ENCODE assay signal across 9 cellular contexts in genomic region chr19:46841458-46842083, GRCh38. TPM values are rescaled to one million over a fixed set of nuclear protein-coding genes. Genes with fewer than 3 reads are reported as not detected.
A peak's percentile ranks its signal among the peaks of the same experiment; 100 is the strongest.
DNase-seq lines count a peak whose midpoint lies in the region; ATAC-seq and TF ChIP-seq lines count a peak whose summit lies in the region.
"Had no signal": no experiment of that assay in that cellular context is flagged by ENCODE, and none has a peak within 500 bp of the region (broad histone marks: within the 10 kb centered on the region; RNA-seq: fewer than 3 reads in every experiment).

No MANE protein-coding gene starts in this region.

- peaks cover 70% of the 10 kb centered on the region for H3K36me3 Mint-ChIP-seq in MCF 10A (ENCODE audit: insufficient read depth, unreplicated experiment)

- ATAC-seq in right cardiac atrium (peak; percentile 71 to 73), omental fat pad (ENCODE audit: low FRiP score) (no peak)

- no peak for TF ChIP-seq EP300 in transverse colon (IDR thresholded peaks at IDR 0.05; ENCODE audit: low read depth)

- CTCF ChIA-PET in MCF 10A (lab: Yijun Ruan, JAX) = interaction anchor here (0.6 to 6.2 kb wide), 22 partner anchors 17 to 284 kb away, joined by 3 to 133 read pairs (median 4); partner anchors contain the start of gene FKRP

- no peak overlapping the region for H3K27ac Mint-ChIP-seq in MCF 10A (ENCODE audit: low read depth, unreplicated experiment)

- BruUV-seq in MCF 10A (replicated peaks; lab: Mats Ljungman, UMichigan) = no TSS peak

- no peaks in the 10 kb centered on the region for H3K9me3 Mint-ChIP-seq in MCF 10A (ENCODE audit: unreplicated experiment)

- H3K27me3 ChIP-seq in right cardiac atrium (ENCODE audit: control insufficient read depth, insufficient read depth) = no peaks in the 10 kb centered on the region
- H3K27me3 ChIP-seq in transverse colon = no peaks in the 10 kb centered on the region

- no peak for TF ChIP-seq POLR2A in transverse colon (IDR thresholded peaks at IDR 0.05)

- H3K4me3 ChIP-seq in right cardiac atrium (ENCODE audit: low read length) = no peak overlapping the region
- no peak overlapping the region for H3K4me3 ChIP-seq in transverse colon

- intact Hi-C loops in MCF 10A (cut with micrococcal nuclease) = loop anchor here (2.0 kb wide), 1 partner anchor 57 kb away; no protein-coding TSS in a partner anchor
- intact Hi-C loops in right cardiac atrium (cut with DNase I) = loop anchor here in 3 of 4 donors (2.0 to 10.0 kb wide), 2 partner anchors 85 to 227 kb away; no protein-coding TSS in a partner anchor
- intact Hi-C loops in transverse colon (cut with DNase I; ENCODE audit: low total_unique reads) = no loop called here

- DNase-seq in HT1080 (ENCODE audit: low read depth) = peak; percentile 74
- DNase-seq in MCF 10A (ENCODE audit: unreplicated experiment) = peak; percentile 61
- DNase-seq in right cardiac atrium = peak; percentile 80 to 88 (median 88)
- peak; percentile 39 for DNase-seq in transverse colon
- no peak for DNase-seq in NCI-H2081 treated with DMSO at 0.1 percent for 48 hours (lab: John Stamatoyannopoulos, UW)
- DNase-seq in omental fat pad (ENCODE audit: low spot score) = no peak
- DNase-seq in activated CD4-positive, alpha-beta T cell treated with anti-CD3 and anti-CD28 coated beads for 4 hours = no peak
- DNase-seq: NCI-H345, T-helper 2 cell had no signal

- peaks cover 2% of the 10 kb centered on the region for H3K4me1 ChIP-seq in right cardiac atrium (ENCODE audit: control insufficient read depth, insufficient read depth, low read length)
- H3K4me1 ChIP-seq in transverse colon = peaks cover 13 to 32% (median 17%) of the 10 kb centered on the region in 4 donors

- TF ChIP-seq CTCF in MCF 10A (IDR thresholded peaks at IDR 0.05; ENCODE audit: unreplicated experiment) (no peak), transverse colon (IDR thresholded peaks at IDR 0.05) (no peak), omental fat pad (IDR thresholded peaks at IDR 0.05) (no peak)

- H3K4me3 Mint-ChIP-seq in MCF 10A (ENCODE audit: unreplicated experiment) = no peak overlapping the region

- H3K9me3 ChIP-seq in right cardiac atrium (ENCODE audit: control insufficient read depth, low read length) = no peaks in the 10 kb centered on the region
- no peaks in the 10 kb centered on the region for H3K9me3 ChIP-seq in transverse colon

- POLR2A ChIA-PET in MCF 10A (lab: Yijun Ruan, JAX) = interaction anchor here (1.5 to 5.9 kb wide), 3 partner anchors 55 to 84 kb away, joined by 3 to 42 read pairs (median 19); partner anchors contain the start of gene SLC1A5

- no peaks in the 10 kb centered on the region for H3K27me3 Mint-ChIP-seq in MCF 10A (ENCODE audit: insufficient read depth, unreplicated experiment)

- peaks cover 0 to 26% (median 2%) of the 10 kb centered on the region in 4 donors for H3K36me3 ChIP-seq in transverse colon

- WGBS in right cardiac atrium = 42% methylated on average over 12 of the region's 12 CpGs
- 82% methylated on average over 12 of the region's 12 CpGs; no CpG with 5 or more reads in 1 of the 2 donors for WGBS in transverse colon (ENCODE audit: low coverage in 1 of 2), 2 donors

- in situ Hi-C loops in transverse colon (cut with MboI; ENCODE audit: low pct_ligation_motif_present in 1 of 4, low pct_unique_long_range_greater_than_20kb in 1 of 4, low sequenced_read_pairs in 3 of 4) = loop anchor here in 3 of 4 donors (5.0 to 10.0 kb wide), 3 partner anchors 79 to 87 kb away; no protein-coding TSS in a partner anchor

- H3K4me1 Mint-ChIP-seq in MCF 10A (ENCODE audit: insufficient read depth, unreplicated experiment) = peaks cover 18% of the 10 kb centered on the region

- H3K27ac ChIP-seq in right cardiac atrium (ENCODE audit: low read length) = peak overlapping the region; percentile 71
- peak overlapping the region; percentile 77 to 81 (median 78) for H3K27ac ChIP-seq in transverse colon

RNA-seq across cellular contexts. Expression of gene AP2S1, which starts 9.1 kb away (rescaled TPM):
- total RNA-seq in HT1080 (2014; rRNA removed; shearing (Covaris generic)) = 874 and 885 TPM in 2 replicates
- polyA plus RNA-seq in HT1080 (2015; cell fraction: cytosol; rRNA removed) = 467 and 628 TPM in 2 replicates
- 166 TPM in 2 replicates for polyA plus RNA-seq in HT1080 (2015; cell fraction: nucleus; rRNA removed)
- total RNA-seq in MCF 10A (2022) (237 and 252 TPM in 2 replicates), right cardiac atrium (100 to 1,000 TPM in 1 of 4 donors, 10 to 100 TPM in 3; 83.0 to 102 (median 93.9) TPM), transverse colon (10 to 100 TPM; 50.1 to 96.9 (median 61.2) TPM), omental fat pad (100 to 1,000 TPM in 3 of 4 donors, 10 to 100 TPM in 1; 96.6 to 166 (median 132) TPM)
- 90.5 TPM for polyA plus RNA-seq in right cardiac atrium

RNA-seq across cellular contexts. Expression of gene ARHGAP35, which starts 19.2 kb away (rescaled TPM):
- 18.8 and 23.3 TPM in 2 replicates for total RNA-seq in HT1080 (2014; rRNA removed; shearing (Covaris generic))
- 15.7 and 18.9 TPM in 2 replicates for polyA plus RNA-seq in HT1080 (2015; cell fraction: cytosol; rRNA removed)
- polyA plus RNA-seq in HT1080 (2015; cell fraction: nucleus; rRNA removed) = 22.6 and 23.7 TPM in 2 replicates
- total RNA-seq in MCF 10A (2022) = 46.9 and 52.1 TPM in 2 replicates
- 10 to 100 TPM; 71.5 to 85.6 (median 77.1) TPM for total RNA-seq in right cardiac atrium
- polyA plus RNA-seq in right cardiac atrium = 46.6 TPM
- total RNA-seq in transverse colon = 100 to 1,000 TPM in 2 of 4 donors, 10 to 100 TPM in 2; 77.1 to 159 (median 98.4) TPM
- total RNA-seq in omental fat pad = 10 to 100 TPM; 30.1 to 45.2 (median 37.2) TPM

RNA-seq across cellular contexts. Expression of gene SLC1A5, which starts 53.2 kb away (rescaled TPM):
- 215 and 227 TPM in 2 replicates for total RNA-seq in HT1080 (2014; rRNA removed; shearing (Covaris generic))
- polyA plus RNA-seq in HT1080 (2015; cell fraction: cytosol; rRNA removed) = 212 and 218 TPM in 2 replicates
- polyA plus RNA-seq in HT1080 (2015; cell fraction: nucleus; rRNA removed) = 506 and 550 TPM in 2 replicates
- 372 and 417 TPM in 2 replicates for total RNA-seq in MCF 10A (2022)
- total RNA-seq in right cardiac atrium = 10 to 100 TPM; 16.9 to 45.6 (median 24.7) TPM
- polyA plus RNA-seq in right cardiac atrium = 15.9 TPM
- 100 to 1,000 TPM in 1 of 4 donors, 10 to 100 TPM in 3; 19.8 to 104 (median 91.4) TPM for total RNA-seq in transverse colon
- total RNA-seq in omental fat pad = 100 to 1,000 TPM in 3 of 4 donors, 10 to 100 TPM in 1; 86.7 to 158 (median 140) TPM

Comparison
In these comparisons a context has a peak if more than half of its experiments do, and no peak if none do; other contexts are left out.
1. DNase-seq: peak in HT1080 (single experiment), MCF 10A (single experiment), right cardiac atrium (3 of 3) and transverse colon (single experiment); none in NCI-H2081 treated with DMSO at 0.1 percent for 48 hours (single experiment), omental fat pad (single experiment) and activated CD4-positive, alpha-beta T cell treated with anti-CD3 and anti-CD28 coated beads for 4 hours (0 of 2).